1 cellular context compared by ENCODE assay signal in genomic region chr1:33181038-33181861, GRCh38.
TF ChIP-seq lines count a peak whose summit lies in the region.

No MANE protein-coding gene starts in this region.

TF ChIP-seq in HEK293, 187 proteins besides CTCF, POLR2A, EP300 and RAD21 (continued from another document):
- TF ChIP-seq ELK4 (IDR thresholded peaks at IDR 0.05; ENCODE audit: borderline replicate concordance, low read depth, low read length) (no peak), ZNF23 (tag by site-specific recombination; IDR thresholded peaks at IDR 0.05; ENCODE audit: borderline replicate concordance) (no peak), ZNF302 (tag by site-specific recombination; IDR thresholded peaks at IDR 0.05; ENCODE audit: low read depth) (no peak), ZNF792 (tag by site-specific recombination; IDR thresholded peaks at IDR 0.05) (no peak), ZNF433 (tag by site-specific recombination; IDR thresholded peaks at IDR 0.05; ENCODE audit: low read depth) (no peak), GLIS2 (tag by site-specific recombination; IDR thresholded peaks at IDR 0.05) (peak; percentile 94)
